In the genomic region with DNA sequence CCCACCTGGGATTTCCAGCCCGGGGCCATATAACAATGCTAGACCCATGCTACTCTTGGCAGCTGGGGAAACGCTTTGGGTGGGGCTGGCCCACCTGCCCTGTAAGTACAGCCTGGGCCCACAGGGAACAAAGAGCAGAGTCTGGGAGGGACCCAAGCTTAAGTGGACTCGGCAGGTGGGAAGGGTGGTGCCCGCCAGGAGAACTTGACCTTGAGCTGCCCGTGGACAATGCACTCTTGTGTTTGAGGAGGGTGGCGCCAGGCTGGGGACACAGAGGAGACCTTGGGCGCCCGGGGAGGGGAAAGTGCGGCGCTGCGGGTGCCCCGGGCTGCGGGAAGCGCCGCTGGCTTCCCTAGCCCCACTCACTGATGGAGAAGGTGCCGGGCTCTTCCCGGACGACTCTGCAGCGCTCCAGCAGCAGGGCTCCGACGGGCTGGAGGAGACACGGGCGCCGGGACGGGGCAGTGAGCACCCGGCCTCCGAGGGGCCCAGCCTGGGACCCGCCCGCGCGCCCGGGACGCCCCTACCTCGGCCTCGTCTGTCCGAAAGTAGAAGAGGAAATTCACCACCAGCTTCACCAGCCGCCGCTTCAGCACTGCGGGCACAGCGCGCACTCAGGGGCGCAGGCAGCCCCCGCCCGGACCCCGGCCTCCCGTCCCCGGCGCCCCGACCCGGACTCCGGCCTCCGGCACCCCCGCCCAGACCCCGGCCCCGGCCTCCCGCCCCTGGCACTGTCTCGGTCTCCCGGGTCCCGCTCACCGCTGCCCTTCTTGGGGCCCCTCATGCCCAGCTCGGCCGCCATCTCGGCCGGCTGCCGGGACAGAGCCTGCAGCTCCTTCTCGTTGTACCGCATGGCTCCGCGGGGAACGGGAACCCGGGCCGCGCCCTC, we compare ENCODE assay signal across 6 cellular contexts. TPM values are rescaled to one million over a fixed set of nuclear protein-coding genes. Genes with fewer than 3 reads are reported as not detected.
DNase-seq lines count a peak whose midpoint lies in the region; ATAC-seq and TF ChIP-seq lines count a peak whose summit lies in the region.

No MANE protein-coding gene starts in this region.

- peaks cover 13 to 37% of the 10 kb centered on the region in 2 donors for H3K4me1 ChIP-seq in uterus

- peak overlapping the region; percentile 99 for H3K27ac ChIP-seq in uterus

- H3K9me3 ChIP-seq in uterus = no peaks in the 10 kb centered on the region

- no peaks in the 10 kb centered on the region for H3K36me3 ChIP-seq in uterus

- H3K4me3 ChIP-seq in iPS-11a (ENCODE audit: low read depth, low read length) (peak overlapping the region; percentile 71), uterus (peak overlapping the region; percentile 92 to 93)

- TF ChIP-seq CTCF in uterus (IDR thresholded peaks at IDR 0.05) = no peak

- peak; percentile 80 for TF ChIP-seq POLR2A in GM15510 (IDR thresholded peaks at IDR 0.05; ENCODE audit: borderline replicate concordance, extremely low read depth, insufficient read length)
- TF ChIP-seq POLR2A in uterus (IDR thresholded peaks at IDR 0.05) = peak in 1 of 2 donors; percentile 16

- peak; percentile 7 for ATAC-seq in HG02973 (IDR thresholded peaks at IDR 0.05; ENCODE audit: unreplicated experiment)
- ATAC-seq in SK-N-SH treated with all-trans-retinoic acid at 6 μM for 48 hours = peak; percentile 2

- no peaks in the 10 kb centered on the region for H3K27me3 ChIP-seq in uterus

- DNase-seq in uterus (no peak), 8988T (no peak)

- intact Hi-C loops in uterus (cut with DNase I; ENCODE audit: low total_unique reads) = loop anchor here (5.0 kb wide), 1 partner anchor 37 kb away; no protein-coding TSS in a partner anchor

TF ChIP-seq in SK-N-SH treated with all-trans-retinoic acid at 6 μM for 48 hours, 23 proteins besides CTCF, POLR2A, EP300 and RAD21:
- TF ChIP-seq ZNF8 (CRISPR knock-in tag; IDR thresholded peaks at IDR 0.05) = no peak
- no peak for TF ChIP-seq ZFP3 (CRISPR knock-in tag; IDR thresholded peaks at IDR 0.05)

RNA-seq across cellular contexts. Expression of a gene that starts 0.5 kb away (rescaled TPM):
- 10 to 100 TPM in 3 of 4 donors, 1 to 10 TPM in 1; 5.9 to 56.7 (median 30.1) TPM for total RNA-seq in uterus

RNA-seq across cellular contexts. Expression of a gene that starts 1.0 kb away (rescaled TPM):
- total RNA-seq in uterus = 100 to 1,000 TPM in 1 of 4 donors, 10 to 100 TPM in 3; 33.2 to 107 (median 50.6) TPM

RNA-seq across cellular contexts. Expression of a gene that starts 13.5 kb away (rescaled TPM):
- 1 to 10 TPM in 1 of 4 donors, under 1 TPM in 1, not detected in 2; 0.35 to 3.5 TPM for total RNA-seq in uterus

RNA-seq across cellular contexts. Expression of a gene that starts 20.6 kb away (rescaled TPM):
- not detected for total RNA-seq in uterus

RNA-seq across cellular contexts. Expression of a gene that starts 46.3 kb away (rescaled TPM):
- total RNA-seq in uterus = under 1 TPM in 2 of 4 donors, not detected in 2; 0.26 to 0.40 TPM
